In the genomic region with DNA sequence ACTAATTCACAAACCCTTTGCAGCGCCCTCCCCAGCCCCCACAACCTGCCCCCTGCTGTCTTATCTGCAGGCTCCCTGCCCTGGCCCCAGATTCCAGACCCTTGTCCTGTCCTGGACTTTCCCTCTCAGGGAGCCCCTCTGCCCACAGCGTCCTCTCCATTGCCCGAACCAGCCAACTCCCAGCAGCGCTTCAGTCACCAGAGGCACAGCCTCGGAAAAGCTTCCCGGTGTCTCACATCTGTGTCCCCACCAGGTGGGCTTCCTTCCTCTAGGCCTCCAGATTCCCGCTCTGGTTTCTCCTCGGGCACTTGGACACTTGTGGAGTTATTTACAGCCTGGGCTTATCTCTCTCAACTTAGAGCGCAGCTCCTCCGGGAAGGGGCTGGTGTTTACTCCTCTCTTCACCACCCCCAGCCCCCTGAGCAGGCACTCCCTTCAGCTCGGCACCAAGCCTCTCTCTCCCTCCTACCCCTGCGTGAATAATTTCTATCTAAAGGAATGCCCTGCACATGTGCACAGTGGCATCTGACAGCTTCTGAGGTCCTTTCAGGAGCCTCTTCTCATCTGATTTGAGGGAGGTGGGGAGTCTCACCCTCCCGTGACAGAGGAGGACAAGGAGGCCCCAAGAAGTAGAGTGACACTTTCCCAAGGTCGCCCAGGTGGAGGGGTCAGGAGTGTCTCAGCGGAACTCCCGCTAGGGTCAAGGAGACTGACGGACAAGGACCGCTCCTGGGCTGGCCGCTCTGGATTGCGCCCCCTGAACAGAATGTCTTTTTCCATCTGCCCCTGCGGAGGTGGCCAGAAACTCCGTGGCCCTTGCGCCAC, we compare ENCODE assay signal across 11 cellular contexts. TPM values are rescaled to one million over a fixed set of nuclear protein-coding genes. Genes with fewer than 3 reads are reported as not detected.
DNase-seq lines count a peak whose midpoint lies in the region; ATAC-seq and TF ChIP-seq lines count a peak whose summit lies in the region.
"Had no signal": no experiment of that assay in that cellular context is flagged by ENCODE, and none has a peak within 500 bp of the region (broad histone marks: within the 10 kb centered on the region; RNA-seq: fewer than 3 reads in every experiment).

No MANE protein-coding gene starts in this region.

- H3K36me3 Mint-ChIP-seq in activated T-cell treated with anti-CD3 and anti-CD28 coated beads, Interleukin-2, amount 50 U/mL, for 24 hours (ENCODE audit: low read depth), result no peaks in the 10 kb centered on the region
- no peaks in the 10 kb centered on the region for H3K36me3 Mint-ChIP-seq in activated naive CD8-positive, alpha-beta T cell treated with anti-CD3 and anti-CD28 coated beads, Interleukin-2, amount 50 U/mL, for 24 hours (ENCODE audit: low read depth)

- H3K9me3 Mint-ChIP-seq in activated T-cell treated with anti-CD3 and anti-CD28 coated beads, Interleukin-2, amount 50 U/mL, for 24 hours, result no peaks in the 10 kb centered on the region
- H3K9me3 Mint-ChIP-seq in activated naive CD8-positive, alpha-beta T cell treated with anti-CD3 and anti-CD28 coated beads, Interleukin-2, amount 50 U/mL, for 24 hours, result no peaks in the 10 kb centered on the region
- H3K9me3 Mint-ChIP-seq: activated CD4-positive, alpha-beta T cell treated with anti-CD3 and anti-CD28 coated beads, Interleukin-2, amount 10 ng/mL, durations not matched to agents 7 days and 5 days had no signal

- ATAC-seq in activated naive CD8-positive, alpha-beta T cell treated with anti-CD3 and anti-CD28 coated beads, Interleukin-2, amount 50 U/mL, for 24 hours, result no peak

- no peaks in the 10 kb centered on the region for H3K36me3 ChIP-seq in suprapubic skin
- H3K36me3 ChIP-seq: left lung had no signal

- TF ChIP-seq POLR2A in suprapubic skin (IDR thresholded peaks at IDR 0.05), result no peak

- no peaks in the 10 kb centered on the region for H3K9me3 ChIP-seq in suprapubic skin
- H3K9me3 ChIP-seq: left lung had no signal

- H3K4me3 ChIP-seq in suprapubic skin, result peak overlapping the region; percentile 73

- TF ChIP-seq EP300 in suprapubic skin (IDR thresholded peaks at IDR 0.05), result no peak

- TF ChIP-seq CTCF in suprapubic skin (IDR thresholded peaks at IDR 0.05), result no peak

- H3K27ac Mint-ChIP-seq in activated T-cell treated with anti-CD3 and anti-CD28 coated beads, Interleukin-2, amount 50 U/mL, for 24 hours, result no peak overlapping the region
- H3K27ac Mint-ChIP-seq in activated naive CD8-positive, alpha-beta T cell treated with anti-CD3 and anti-CD28 coated beads, Interleukin-2, amount 50 U/mL, for 24 hours, result no peak overlapping the region
- H3K27ac Mint-ChIP-seq: activated CD4-positive, alpha-beta T cell treated with anti-CD3 and anti-CD28 coated beads, Interleukin-2, amount 10 ng/mL, durations not matched to agents 7 days and 5 days had no signal

- H3K4me1 ChIP-seq in suprapubic skin, result peaks cover 49% of the 10 kb centered on the region

- H3K4me3 Mint-ChIP-seq in activated T-cell treated with anti-CD3 and anti-CD28 coated beads, Interleukin-2, amount 50 U/mL, for 24 hours, result peak overlapping the region; percentile 55
- H3K4me3 Mint-ChIP-seq in activated naive CD8-positive, alpha-beta T cell treated with anti-CD3 and anti-CD28 coated beads, Interleukin-2, amount 50 U/mL, for 24 hours, result peak overlapping the region; percentile 57
- H3K4me3 Mint-ChIP-seq: activated CD4-positive, alpha-beta T cell treated with anti-CD3 and anti-CD28 coated beads, Interleukin-2, amount 10 ng/mL, durations not matched to agents 7 days and 5 days had no signal

- 73% methylated on average over 19 of the region's 23 CpGs for WGBS in suprapubic skin

- H3K4me1 Mint-ChIP-seq in activated T-cell treated with anti-CD3 and anti-CD28 coated beads, Interleukin-2, amount 50 U/mL, for 24 hours (ENCODE audit: low read depth), result peaks cover 28% of the 10 kb centered on the region
- H3K4me1 Mint-ChIP-seq in activated naive CD8-positive, alpha-beta T cell treated with anti-CD3 and anti-CD28 coated beads, Interleukin-2, amount 50 U/mL, for 24 hours, result peaks cover 18% of the 10 kb centered on the region

- no peak overlapping the region for H3K27ac ChIP-seq in suprapubic skin
- H3K27ac ChIP-seq: KMS-11, left lung had no signal

- DNase-seq in activated T-cell treated with anti-CD3 and anti-CD28 coated beads, Interleukin-2, amount 50 U/mL, for 24 hours, result no peak
- DNase-seq in activated T-cell treated with anti-CD3 and anti-CD28 coated beads for 4 hours (no peak), left kidney (ENCODE audit: low read depth, low spot score) (peak; percentile 77), suprapubic skin (ENCODE audit: low spot score in 2 of 2) (no peak), foreskin melanocyte (no peak), COR-L47 (lab: John Stamatoyannopoulos, UW) (no peak)
- DNase-seq in activated naive CD8-positive, alpha-beta T cell treated with anti-CD3 and anti-CD28 coated beads, Interleukin-2, amount 50 U/mL, for 24 hours, result no peak
- no peak for DNase-seq in effector CD4-positive, alpha-beta T cell
- DNase-seq: activated CD4-positive, alpha-beta T cell treated with anti-CD3 and anti-CD28 coated beads, Interleukin-2, amount 10 ng/mL, durations not matched to agents 7 days and 5 days had no signal

- peaks cover 52% of the 10 kb centered on the region for H3K27me3 Mint-ChIP-seq in activated T-cell treated with anti-CD3 and anti-CD28 coated beads, Interleukin-2, amount 50 U/mL, for 24 hours
- H3K27me3 Mint-ChIP-seq in activated naive CD8-positive, alpha-beta T cell treated with anti-CD3 and anti-CD28 coated beads, Interleukin-2, amount 50 U/mL, for 24 hours, result peaks cover 30% of the 10 kb centered on the region

- peaks cover 46% of the 10 kb centered on the region for H3K27me3 ChIP-seq in suprapubic skin

RNA-seq across cellular contexts. Expression of gene WNT11, which starts 0.8 kb away (rescaled TPM):
- total RNA-seq in suprapubic skin, result 10 to 100 TPM in 2 of 4 donors, 1 to 10 TPM in 2; 7.8 to 19.5 (median 11.0) TPM
- total RNA-seq: activated CD4-positive, alpha-beta T cell treated with anti-CD3 and anti-CD28 coated beads, Interleukin-2, amount 10 ng/mL, durations not matched to agents 7 days and 5 days had no signal
